Comparison of ENCODE assay signal across 8 cellular contexts in genomic region chr16:4182581-4183257, GRCh38. TPM values are rescaled to one million over a fixed set of nuclear protein-coding genes. Genes with fewer than 3 reads are reported as not detected.
DNase-seq lines count a peak whose midpoint lies in the region; ATAC-seq and TF ChIP-seq lines count a peak whose summit lies in the region.

No MANE protein-coding gene starts in this region.

- no peaks in the 10 kb centered on the region for H3K27me3 ChIP-seq in foreskin keratinocyte

- ATAC-seq in GM21825 (IDR thresholded peaks at IDR 0.05; ENCODE audit: unreplicated experiment): peak; percentile 28
- no peak for ATAC-seq in foreskin keratinocyte
- no peak for ATAC-seq in sciatic nerve

- no peak for TF ChIP-seq CTCF in nephron (IDR thresholded peaks at IDR 0.05; ENCODE audit: unreplicated experiment in 3 of 3)
- no peak for TF ChIP-seq CTCF in foreskin keratinocyte (conservative IDR thresholded peaks at IDR 0.05)

- no peaks in the 10 kb centered on the region for H3K9me3 Mint-ChIP-seq in nephron

- H3K4me1 ChIP-seq in foreskin keratinocyte: no peaks in the 10 kb centered on the region

- DNase-seq in ELR (ENCODE audit: low read depth) (peak; percentile 85), MV-4-11 (lab: John Stamatoyannopoulos, UW) (peak; percentile 98), foreskin keratinocyte (no peak), nucleus accumbens (lab: John Stamatoyannopoulos, UW) (no peak), sciatic nerve (ENCODE audit: low spot score) (no peak)

- H3K27ac ChIP-seq in cingulate gyrus (ENCODE audit: low read depth, low read length) (peak overlapping the region; percentile 87), foreskin keratinocyte (no peak overlapping the region)

- peaks cover 11% of the 10 kb centered on the region for H3K4me1 Mint-ChIP-seq in nephron

- no peaks in the 10 kb centered on the region for H3K36me3 Mint-ChIP-seq in nephron (ENCODE audit: low read depth)

- peak overlapping the region in 2 of 3 experiments; percentile 81 to 85 for H3K27ac Mint-ChIP-seq in nephron

- H3K27me3 Mint-ChIP-seq in nephron (ENCODE audit: low read depth): peaks cover 3% of the 10 kb centered on the region

- peak overlapping the region; percentile 83 for H3K4me3 Mint-ChIP-seq in nephron

- intact Hi-C loops in sciatic nerve (cut with DNase I): no loop called here

RNA-seq across cellular contexts. Expression of gene SRL, which starts 59.2 kb away (rescaled TPM):
- total RNA-seq in foreskin keratinocyte: not detected in 2 replicates
- not detected in 2 replicates for polyA plus RNA-seq in foreskin keratinocyte
- 1.9 TPM for total RNA-seq in sciatic nerve

Comparison
In these comparisons a context has a peak if more than half of its experiments do, and no peak if none do; other contexts are left out.
1. DNase-seq: peak in ELR (single experiment) and MV-4-11 (single experiment); none in foreskin keratinocyte (0 of 2), nucleus accumbens (0 of 56) and sciatic nerve (single experiment).